Comparison of ENCODE assay signal across 8 cellular contexts in the genomic region with DNA sequence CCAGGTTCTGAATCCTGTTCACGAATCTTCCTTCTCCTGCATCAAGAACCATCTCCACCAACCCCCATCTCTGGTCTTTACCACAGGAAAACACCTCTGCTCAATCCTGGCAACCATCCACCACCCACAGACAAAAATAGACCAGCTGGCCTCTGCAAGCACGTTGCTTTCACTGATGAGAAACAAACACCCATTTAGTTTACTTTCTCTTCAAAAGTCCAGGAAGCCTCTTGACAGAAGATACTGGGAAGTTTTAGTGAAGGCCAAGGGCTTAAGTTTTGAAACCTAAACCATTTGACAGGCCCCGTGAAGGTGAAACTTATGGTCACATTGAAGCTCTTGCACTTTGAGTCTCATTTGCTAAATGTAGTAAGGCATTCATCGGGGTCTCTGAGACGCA.
DNase-seq lines count a peak whose midpoint lies in the region; ATAC-seq and TF ChIP-seq lines count a peak whose summit lies in the region.

No MANE protein-coding gene starts in this region.

- no peaks in the 10 kb centered on the region for H3K9me3 ChIP-seq in stomach

- no peak overlapping the region for H3K4me3 ChIP-seq in stomach

- intact Hi-C loops in stomach (cut with DNase I; ENCODE audit: low total_unique reads), result no loop called here
- intact Hi-C loops in CD14-positive monocyte (cut with micrococcal nuclease), result no loop called here

- no peaks in the 10 kb centered on the region for H3K36me3 ChIP-seq in stomach

- H3K9me3 Mint-ChIP-seq in effector memory CD8-positive, alpha-beta T cell, result no peaks in the 10 kb centered on the region
- peaks cover 0 to 6% (median 0%) of the 10 kb centered on the region in 7 donors for H3K9me3 Mint-ChIP-seq in CD14-positive monocyte

- POLR2A ChIA-PET in GM10248 (lab: Yijun Ruan, JAX), result no interaction called here

- no peak overlapping the region for H3K27ac ChIP-seq in stomach

- peaks cover 10 to 29% of the 10 kb centered on the region in 2 donors for H3K4me1 Mint-ChIP-seq in effector memory CD8-positive, alpha-beta T cell (ENCODE audit: low read depth in 2 of 2)
- peaks cover 8% of the 10 kb centered on the region for H3K4me1 Mint-ChIP-seq in CD14-positive monocyte

- CTCF ChIA-PET in GM10248 (lab: Yijun Ruan, JAX), result interaction anchor here (1.1 to 1.8 kb wide), 5 partner anchors 10 to 465 kb away, joined by 3 to 6 read pairs (median 5); no protein-coding TSS in a partner anchor

- TF ChIP-seq CTCF in GM10248 (IDR thresholded peaks at IDR 0.05; ENCODE audit: control extremely low read depth, extremely low read depth, low read depth, missing control alignments) (no peak), stomach (IDR thresholded peaks at IDR 0.05) (no peak), CD14-positive monocyte (IDR thresholded peaks at IDR 0.05) (no peak)

- peaks cover 0 to 7% of the 10 kb centered on the region in 2 donors for H3K27me3 Mint-ChIP-seq in effector memory CD8-positive, alpha-beta T cell
- H3K27me3 Mint-ChIP-seq in CD14-positive monocyte (ENCODE audit: low read depth in 3 of 3), result peaks cover 0 to 2% (median 0%) of the 10 kb centered on the region in 3 donors

- no peak overlapping the region for H3K27ac Mint-ChIP-seq in effector memory CD8-positive, alpha-beta T cell
- H3K27ac Mint-ChIP-seq in CD14-positive monocyte, result peak overlapping the region in 1 of 7 donors; percentile 8

- H3K4me3 Mint-ChIP-seq in effector memory CD8-positive, alpha-beta T cell, result peak overlapping the region; percentile 7 to 20
- no peak overlapping the region for H3K4me3 Mint-ChIP-seq in CD14-positive monocyte

- DNase-seq in GM10248 (ENCODE audit: extremely low spot score) (peak; percentile 50), NCI-H2171 (lab: John Stamatoyannopoulos, UW) (peak; percentile 10), stomach (peak; percentile 61), SK-N-DZ (ENCODE audit: low spot score) (no peak), CD14-positive monocyte (ENCODE audit: low spot score) (no peak), putamen (ENCODE audit: low spot score) (no peak)
- peak in 2 of 3 experiments; percentile 19 to 21 for DNase-seq in effector memory CD8-positive, alpha-beta T cell

- peak; percentile 48 for ATAC-seq in GM21717 (IDR thresholded peaks at IDR 0.05; ENCODE audit: unreplicated experiment)
- no peak for ATAC-seq in effector memory CD8-positive, alpha-beta T cell (replicated peaks)

- H3K36me3 Mint-ChIP-seq in effector memory CD8-positive, alpha-beta T cell (ENCODE audit: insufficient read depth), result peaks cover 6% of the 10 kb centered on the region
- no peaks in the 10 kb centered on the region for H3K36me3 Mint-ChIP-seq in CD14-positive monocyte

- H3K27me3 ChIP-seq in stomach, result no peaks in the 10 kb centered on the region

- 38 to 55% (median 49%) methylated on average over 5 of the region's 5 CpGs for WGBS in stomach, 5 donors

- TF ChIP-seq EP300 in stomach (IDR thresholded peaks at IDR 0.05), result no peak

- peaks cover 11 to 52% (median 35%) of the 10 kb centered on the region in 4 donors for H3K4me1 ChIP-seq in stomach

- TF ChIP-seq POLR2A in stomach (IDR thresholded peaks at IDR 0.05), result no peak

Comparison
In these comparisons a context has a peak if more than half of its experiments do, and no peak if none do; other contexts are left out.
1. DNase-seq: peak in GM10248 (single experiment), NCI-H2171 (single experiment), effector memory CD8-positive, alpha-beta T cell (2 of 3) and stomach (single experiment); none in SK-N-DZ (single experiment), CD14-positive monocyte (single experiment) and putamen (single experiment).
2. H3K4me3 Mint-ChIP-seq: peak in effector memory CD8-positive, alpha-beta T cell (2 of 2); none in CD14-positive monocyte (0 of 2).